8 cellular contexts compared by ENCODE assay signal in genomic region chr17:7932483-7932891, GRCh38. TPM values are rescaled to one million over a fixed set of nuclear protein-coding genes. Genes with fewer than 3 reads are reported as not detected.
DNase-seq lines count a peak whose midpoint lies in the region; ATAC-seq and TF ChIP-seq lines count a peak whose summit lies in the region.

No MANE protein-coding gene starts in this region.

- H4K20me1 ChIP-seq in SK-N-SH (ENCODE audit: insufficient read depth): 0 out of 2 replicates have a peak, but pooled peaks cover 9% of the 10 kb centered on the region

- peak overlapping the region; percentile 95 for H2AFZ ChIP-seq in SK-N-SH (ENCODE audit: low read depth)

- H3K36me3 Mint-ChIP-seq in effector memory CD8-positive, alpha-beta T cell (ENCODE audit: insufficient read depth): peaks cover 27% of the 10 kb centered on the region
- H3K36me3 Mint-ChIP-seq in memory B cell: peaks cover 10% of the 10 kb centered on the region

- H3K36me3 ChIP-seq in SK-N-SH (replicated peaks in 1 of 2; ENCODE audit: control insufficient read depth in 1 of 2, insufficient read depth in 2 of 2, low read length in 1 of 2): peaks cover 20 to 28% of the 10 kb centered on the region in 2 experiments
- H3K36me3 ChIP-seq in tibial artery: peaks cover 11 to 33% (median 12%) of the 10 kb centered on the region in 3 donors

- no peaks in the 10 kb centered on the region for H3K27me3 Mint-ChIP-seq in effector memory CD8-positive, alpha-beta T cell
- no peaks in the 10 kb centered on the region for H3K27me3 Mint-ChIP-seq in memory B cell

- peak; percentile 6 for ATAC-seq in HG02884 (IDR thresholded peaks at IDR 0.05; ENCODE audit: unreplicated experiment)
- ATAC-seq in effector memory CD8-positive, alpha-beta T cell (replicated peaks): peak; percentile 10
- ATAC-seq in memory B cell (ENCODE audit: low read depth): peak; percentile 10
- no peak for ATAC-seq in GM21381 (IDR thresholded peaks at IDR 0.05; ENCODE audit: unreplicated experiment)

- TF ChIP-seq CTCF in SK-N-SH (IDR thresholded peaks at IDR 0.05) (no peak), tibial artery (IDR thresholded peaks at IDR 0.05) (no peak)

- H3K27ac Mint-ChIP-seq in effector memory CD8-positive, alpha-beta T cell: peak overlapping the region; percentile 92 to 93
- H3K27ac Mint-ChIP-seq in memory B cell: peak overlapping the region; percentile 92

- H3K9ac ChIP-seq in SK-N-SH: peak overlapping the region; percentile 82

- H3K27me3 ChIP-seq in SK-N-SH (ENCODE audit: insufficient read depth) (no peaks in the 10 kb centered on the region), tibial artery (peaks cover 0 to 10% of the 10 kb centered on the region in 2 donors)

- H3K4me2 ChIP-seq in SK-N-SH: peak overlapping the region; percentile 88

- H3K9me3 Mint-ChIP-seq in effector memory CD8-positive, alpha-beta T cell: no peaks in the 10 kb centered on the region
- H3K9me3 Mint-ChIP-seq in memory B cell: no peaks in the 10 kb centered on the region

- peak overlapping the region; percentile 87 to 88 for H3K4me3 Mint-ChIP-seq in effector memory CD8-positive, alpha-beta T cell
- H3K4me3 Mint-ChIP-seq in memory B cell: peak overlapping the region; percentile 92

- no peak for TF ChIP-seq EP300 in SK-N-SH (IDR thresholded peaks at IDR 0.05; ENCODE audit: borderline replicate concordance in 1 of 2, low read depth in 1 of 2, low read length in 1 of 2)

- H3K79me2 ChIP-seq in SK-N-SH (ENCODE audit: insufficient read depth): peaks cover 59% of the 10 kb centered on the region

- H3K27ac ChIP-seq in SK-N-SH (ENCODE audit: low read depth in 2 of 2, low read length in 1 of 2) (peak overlapping the region; percentile 75 to 87), tibial artery (peak overlapping the region; percentile 63 to 78)

- no peaks in the 10 kb centered on the region for H3K9me2 ChIP-seq in SK-N-SH

- no peaks in the 10 kb centered on the region for H3F3A ChIP-seq in SK-N-SH (replicated peaks; ENCODE audit: insufficient read depth)

- no peak for TF ChIP-seq RAD21 in SK-N-SH (IDR thresholded peaks at IDR 0.05; ENCODE audit: low read length)

- H3K4me1 ChIP-seq in SK-N-SH (ENCODE audit: control insufficient read depth in 1 of 2, insufficient read depth in 2 of 2, low read depth in 1 of 2, low read length in 1 of 2) (peaks cover 21 to 38% of the 10 kb centered on the region in 2 experiments; a peak in 3 of 4 replicates), tibial artery (peaks cover 0 to 38% (median 25%) of the 10 kb centered on the region in 4 donors)

- DNase-seq in SK-N-SH (peak; percentile 60), memory B cell (ENCODE audit: low spot score in 2 of 2) (peak in 1 of 2 donors; percentile 32), tibial artery (peak in 1 of 2 donors; percentile 66), UCSD-AML1 (lab: John Stamatoyannopoulos, UW; ENCODE audit: unreplicated experiment) (no peak)
- peak in 2 of 3 experiments; percentile 11 to 14 for DNase-seq in effector memory CD8-positive, alpha-beta T cell

- CTCF ChIA-PET in SK-N-SH (lab: Yijun Ruan, JAX): interaction anchor here (0.9 to 8.2 kb wide), 15 partner anchors 12 to 189 kb away, joined by 3 to 61 read pairs (median 6); partner anchors contain the start of gene RNF227

- POLR2A ChIA-PET in SK-N-SH (lab: Yijun Ruan, JAX): interaction anchor here (0.8 to 2.7 kb wide), 4 partner anchors 12 to 58 kb away, joined by 3 to 11 read pairs (median 6); partner anchors contain the start of gene RNF227

- 4% methylated on average over 12 of the region's 17 CpGs for WGBS in SK-N-SH (ENCODE audit: low lambda C conversion rate)

- H3K4me3 ChIP-seq in GM08714 (ENCODE audit: low read length) (peak overlapping the region; percentile 77), SK-N-SH (ENCODE audit: low read depth in 2 of 2, low read length in 1 of 2) (peak overlapping the region; percentile 99 to 100), tibial artery (peak overlapping the region; percentile 74 to 82)

- H3K4me1 Mint-ChIP-seq in effector memory CD8-positive, alpha-beta T cell (ENCODE audit: low read depth in 2 of 2): peaks cover 39 to 45% of the 10 kb centered on the region in 2 donors
- H3K4me1 Mint-ChIP-seq in memory B cell: peaks cover 20% of the 10 kb centered on the region

- H3K9me3 ChIP-seq in SK-N-SH (no peaks in the 10 kb centered on the region), tibial artery (no peaks in the 10 kb centered on the region)

- intact Hi-C loops in tibial artery (cut with DNase I; ENCODE audit: low total_unique reads): no loop called here

TF ChIP-seq in SK-N-SH, 30 proteins besides CTCF, POLR2A, EP300 and RAD21:
- no peak for TF ChIP-seq ELF1 (IDR thresholded peaks at IDR 0.05)
- TF ChIP-seq YY1 (IDR thresholded peaks at IDR 0.05; ENCODE audit: low read depth): no peak
- TF ChIP-seq RXRA (IDR thresholded peaks at IDR 0.05; ENCODE audit: borderline replicate concordance, low read depth): no peak
- TF ChIP-seq USF2 (IDR thresholded peaks at IDR 0.05; ENCODE audit: borderline replicate concordance, low read depth, low read length): no peak
- TF ChIP-seq ZBTB33 (IDR thresholded peaks at IDR 0.05; ENCODE audit: borderline replicate concordance, low read depth): no peak
- no peak for TF ChIP-seq USF1 (IDR thresholded peaks at IDR 0.05; ENCODE audit: borderline replicate concordance, low read depth)
- no peak for TF ChIP-seq RFX5 (IDR thresholded peaks at IDR 0.05; ENCODE audit: low read length)
- no peak for TF ChIP-seq FOSL2 (IDR thresholded peaks at IDR 0.05; ENCODE audit: borderline replicate concordance, low read depth)
- TF ChIP-seq, protein P1, sequence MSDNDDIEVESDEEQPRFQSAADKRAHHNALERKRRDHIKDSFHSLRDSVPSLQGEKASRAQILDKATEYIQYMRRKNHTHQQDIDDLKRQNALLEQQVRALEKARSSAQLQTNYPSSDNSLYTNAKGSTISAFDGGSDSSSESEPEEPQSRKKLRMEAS (IDR thresholded peaks at IDR 0.05; ENCODE audit: low read depth): no peak
- no peak for TF ChIP-seq TCF12 (IDR thresholded peaks at IDR 0.05)
- no peak for TF ChIP-seq NFIC (IDR thresholded peaks at IDR 0.05; ENCODE audit: borderline replicate concordance)
- no peak for TF ChIP-seq EZH2phosphoT487 (IDR thresholded peaks at IDR 0.05; ENCODE audit: borderline replicate concordance, low read depth)
- TF ChIP-seq NRF1 (IDR thresholded peaks at IDR 0.05; ENCODE audit: low read depth, low read length): no peak
- no peak for TF ChIP-seq CHD2 (IDR thresholded peaks at IDR 0.05; ENCODE audit: low read length, partially characterized antibody)
- no peak for TF ChIP-seq JUND (IDR thresholded peaks at IDR 0.05)
- no peak for TF ChIP-seq TEAD4 (IDR thresholded peaks at IDR 0.05; ENCODE audit: borderline replicate concordance, insufficient read depth)
- no peak for TF ChIP-seq MEF2A (IDR thresholded peaks at IDR 0.05; ENCODE audit: borderline replicate concordance, low read depth)
TF ChIP-seq in SK-N-SH: peak in this region for 0.

RNA-seq across cellular contexts. Expression of gene CNTROB, which starts 0.5 kb away (rescaled TPM):
- 26.3 and 27.4 TPM in 2 replicates for polyA plus RNA-seq in SK-N-SH (2012; rRNA removed)
- 13.4 and 18.4 TPM in 2 replicates for polyA plus RNA-seq in SK-N-SH (2012; cell fraction: cytosol; rRNA removed)
- polyA plus RNA-seq in SK-N-SH (2012; cell fraction: nucleus; rRNA removed): 98.5 and 103 TPM in 2 replicates

RNA-seq across cellular contexts. Expression of gene TRAPPC1, which starts 0.7 kb away (rescaled TPM):
- 390 and 555 TPM in 2 replicates for polyA plus RNA-seq in SK-N-SH (2012; rRNA removed)
- polyA plus RNA-seq in SK-N-SH (2012; cell fraction: cytosol; rRNA removed): 477 and 538 TPM in 2 replicates
- polyA plus RNA-seq in SK-N-SH (2012; cell fraction: nucleus; rRNA removed): 138 and 181 TPM in 2 replicates

RNA-seq across cellular contexts. Expression of gene KCNAB3, which starts 2.8 kb away (rescaled TPM):
- 4.4 and 5.1 TPM in 2 replicates for polyA plus RNA-seq in SK-N-SH (2012; rRNA removed)
- 0.80 and 1.3 TPM in 2 replicates for polyA plus RNA-seq in SK-N-SH (2012; cell fraction: cytosol; rRNA removed)
- polyA plus RNA-seq in SK-N-SH (2012; cell fraction: nucleus; rRNA removed): 50.1 and 51.1 TPM in 2 replicates

RNA-seq across cellular contexts. Expression of gene RNF227, which starts 16.4 kb away (rescaled TPM):
- polyA plus RNA-seq in SK-N-SH (2012; rRNA removed): 7.4 and 9.0 TPM in 2 replicates
- polyA plus RNA-seq in SK-N-SH (2012; cell fraction: cytosol; rRNA removed): 6.0 and 10.3 TPM in 2 replicates
- 10.3 and 20.5 TPM in 2 replicates for polyA plus RNA-seq in SK-N-SH (2012; cell fraction: nucleus; rRNA removed)

RNA-seq across cellular contexts. Expression of gene CHD3, which starts 43.9 kb away (rescaled TPM):
- 55.2 and 56.2 TPM in 2 replicates for polyA plus RNA-seq in SK-N-SH (2012; rRNA removed)
- 26.4 and 34.7 TPM in 2 replicates for polyA plus RNA-seq in SK-N-SH (2012; cell fraction: cytosol; rRNA removed)
- polyA plus RNA-seq in SK-N-SH (2012; cell fraction: nucleus; rRNA removed): 200 and 219 TPM in 2 replicates
